ENCODE assay signal across 6 cellular contexts in the genomic region with DNA sequence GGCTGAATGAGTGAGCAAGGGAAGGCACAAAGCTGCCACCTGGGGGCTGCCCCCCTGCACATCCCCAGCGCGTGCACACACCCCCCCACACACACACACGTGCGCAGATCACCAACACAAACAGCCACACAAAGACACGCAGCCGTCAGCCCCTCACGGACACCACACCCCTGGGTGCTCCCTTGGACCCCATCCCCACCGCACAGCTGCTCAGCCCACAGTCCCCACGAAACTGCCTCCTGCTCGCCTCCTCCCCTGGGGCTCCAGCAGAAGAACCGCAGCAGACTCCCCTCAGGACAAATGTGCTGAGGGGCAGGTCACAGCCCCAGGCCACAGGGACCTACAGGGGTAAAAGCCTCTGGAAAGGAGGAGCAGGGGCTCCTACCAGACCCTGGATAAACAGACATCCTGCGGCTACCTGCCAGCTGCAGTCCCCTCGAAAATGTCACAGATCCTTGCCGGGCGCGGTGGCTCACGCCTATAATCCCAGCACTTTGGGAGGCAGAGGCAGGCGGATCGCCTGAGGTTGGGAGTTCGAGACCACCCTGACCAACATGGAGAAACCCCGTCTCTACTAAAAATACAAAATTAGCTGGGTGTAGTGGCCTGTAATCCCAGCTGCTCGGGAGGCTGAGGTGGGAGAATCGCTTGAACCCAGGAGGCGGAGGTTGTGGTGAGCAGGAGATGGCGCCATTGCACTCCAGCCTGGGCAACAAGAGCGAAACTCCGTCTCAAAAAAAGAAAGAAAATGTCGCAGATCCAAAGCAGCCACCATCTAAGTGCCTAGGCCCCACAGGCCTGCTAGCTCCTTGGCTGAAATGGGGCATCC. TPM values are rescaled to one million over a fixed set of nuclear protein-coding genes. Genes with fewer than 3 reads are reported as not detected.
A peak's percentile ranks its signal among the peaks of the same experiment; 100 is the strongest.
DNase-seq lines count a peak whose midpoint lies in the region; TF ChIP-seq lines count a peak whose summit lies in the region.

No MANE protein-coding gene starts in this region.

- H3K9me3 Mint-ChIP-seq in HFFc6 = no peaks in the 10 kb centered on the region
- no peaks in the 10 kb centered on the region for H3K9me3 Mint-ChIP-seq in nephron

- no peak overlapping the region for H3K4me3 Mint-ChIP-seq in HFFc6
- H3K4me3 Mint-ChIP-seq in nephron = no peak overlapping the region

- TF ChIP-seq CTCF in HFFc6 (IDR thresholded peaks at IDR 0.05) (peak; percentile 28; the same call in 1 of the 2 replicates), nephron (IDR thresholded peaks at IDR 0.05; ENCODE audit: unreplicated experiment in 3 of 3) (peak in 2 of 3 experiments; percentile 17 to 18), GM20000 (IDR thresholded peaks at IDR 0.05; ENCODE audit: extremely low read depth, missing control alignments) (no peak)

- DNase-seq in HFFc6 = no peak
- peak; percentile 38 to 39 for DNase-seq in activated CD4-positive, alpha-beta T cell treated with anti-CD3 and anti-CD28 coated beads, Interleukin-2, amount 50 U/mL, for 4 hours
- no peak for DNase-seq in GM20000 (ENCODE audit: low spot score)
- no peak for DNase-seq in NCI-H510A treated with DMSO at 0.1 percent for 48 hours (lab: John Stamatoyannopoulos, UW)
- no peak for DNase-seq in activated gamma-delta T cell treated with Interleukin-2 at 50 U/mL for 16 hours

- H3K4me1 Mint-ChIP-seq in HFFc6 (ENCODE audit: low read depth) = peaks cover 13% of the 10 kb centered on the region; the same call in 1 of the 2 replicates
- no peaks in the 10 kb centered on the region for H3K4me1 Mint-ChIP-seq in nephron

- H3K27me3 Mint-ChIP-seq in HFFc6 (ENCODE audit: insufficient read depth) = no peaks in the 10 kb centered on the region; the same call in 1 of the 2 replicates
- no peaks in the 10 kb centered on the region for H3K27me3 Mint-ChIP-seq in nephron (ENCODE audit: low read depth)

- H3K27ac Mint-ChIP-seq in HFFc6 = no peak overlapping the region
- no peak overlapping the region for H3K27ac Mint-ChIP-seq in nephron

- peaks cover 6% of the 10 kb centered on the region; the same call in 1 of the 2 replicates for H3K36me3 Mint-ChIP-seq in HFFc6 (ENCODE audit: low read depth)
- peaks cover 6% of the 10 kb centered on the region for H3K36me3 Mint-ChIP-seq in nephron (ENCODE audit: low read depth)

RNA-seq across cellular contexts. Expression of gene TWF2, which starts 6.5 kb away (rescaled TPM):
- 10 to 100 TPM; 73.9 to 83.0 (median 80.7) TPM for total RNA-seq in HFFc6 (2021; fragmentation: NEBNext Ultra II Directional; extraction: Animal tissue kit (Norgen Biotek cat#: 25700))

RNA-seq across cellular contexts. Expression of gene TLR9, which starts 7.0 kb away (rescaled TPM):
- not detected for total RNA-seq in HFFc6 (2021; fragmentation: NEBNext Ultra II Directional; extraction: Animal tissue kit (Norgen Biotek cat#: 25700))

RNA-seq across cellular contexts. Expression of gene PPM1M, which starts 13.1 kb away (rescaled TPM):
- total RNA-seq in HFFc6 (2021; fragmentation: NEBNext Ultra II Directional; extraction: Animal tissue kit (Norgen Biotek cat#: 25700)) = 10 to 100 TPM; 20.8 to 23.4 (median 20.9) TPM

RNA-seq across cellular contexts. Expression of gene ALAS1, which starts 34.5 kb away (rescaled TPM):
- total RNA-seq in HFFc6 (2021; fragmentation: NEBNext Ultra II Directional; extraction: Animal tissue kit (Norgen Biotek cat#: 25700)) = 10 to 100 TPM; 31.5 to 39.1 (median 35.1) TPM

RNA-seq across cellular contexts. Expression of gene WDR82, which starts 46.0 kb away (rescaled TPM):
- 10 to 100 TPM; 55.2 to 62.0 (median 58.6) TPM for total RNA-seq in HFFc6 (2021; fragmentation: NEBNext Ultra II Directional; extraction: Animal tissue kit (Norgen Biotek cat#: 25700))

Comparison
In these comparisons a context has a peak if more than half of its experiments do, and no peak if none do; other contexts are left out.
1. DNase-seq: peak in activated CD4-positive, alpha-beta T cell treated with anti-CD3 and anti-CD28 coated beads, Interleukin-2, amount 50 U/mL, for 4 hours (2 of 2); none in HFFc6 (single experiment), GM20000 (single experiment), NCI-H510A treated with DMSO at 0.1 percent for 48 hours (single experiment) and activated gamma-delta T cell treated with Interleukin-2 at 50 U/mL for 16 hours (single experiment).